29 cellular contexts compared by ENCODE assay signal in genomic region chr11:44674809-44675208, GRCh38.
"Had no signal": no experiment of that assay in that cellular context is flagged by ENCODE, and none has a peak within 500 bp of the region (broad histone marks: within the 10 kb centered on the region; RNA-seq: fewer than 3 reads in every experiment).

No MANE protein-coding gene starts in this region.

- H3K9ac ChIP-seq: KMS-11 had no signal

- H3K27me3 Mint-ChIP-seq: activated naive CD8-positive, alpha-beta T cell treated with anti-CD3 and anti-CD28 coated beads, Interleukin-2, amount 10 ng/mL, durations not matched to agents 7 days and 5 days; T-cell had no signal

- H3K4me3 ChIP-seq: breast epithelium, SK-N-MC had no signal

- H3K4me1 ChIP-seq: breast epithelium had no signal

- ATAC-seq: Panc1, Right ventricle myocardium inferior, T-cell had no signal

- H3K9me3 Mint-ChIP-seq: activated naive CD4-positive, alpha-beta T cell treated with anti-CD3 and anti-CD28 coated beads for 36 hours; activated naive CD8-positive, alpha-beta T cell treated with anti-CD3 and anti-CD28 coated beads, Interleukin-2, amount 10 ng/mL, durations not matched to agents 7 days and 5 days had no signal

- H3K4me3 Mint-ChIP-seq: activated naive CD4-positive, alpha-beta T cell treated with anti-CD3 and anti-CD28 coated beads for 36 hours; activated naive CD8-positive, alpha-beta T cell treated with anti-CD3 and anti-CD28 coated beads, Interleukin-2, amount 10 ng/mL, durations not matched to agents 7 days and 5 days; IgD-negative memory B cell; T-cell had no signal

- H3K27ac Mint-ChIP-seq: activated naive CD4-positive, alpha-beta T cell treated with anti-CD3 and anti-CD28 coated beads for 36 hours; activated naive CD8-positive, alpha-beta T cell treated with anti-CD3 and anti-CD28 coated beads, Interleukin-2, amount 10 ng/mL, durations not matched to agents 7 days and 5 days; IgD-negative memory B cell had no signal

- H3K4me2 ChIP-seq: KMS-11 had no signal

- DNase-seq: activated CD4-positive, alpha-beta T cell treated with anti-CD3 and anti-CD28 coated beads for 48 hours; activated CD4-positive, alpha-beta T cell treated with anti-CD3 and anti-CD28 coated beads, Interleukin-2, amount 50 U/mL, for 48 hours; activated CD4-positive, CD25-positive, alpha-beta regulatory T cell; activated effector memory CD4-positive, alpha-beta T cell treated with Interleukin-2 at 50 U/mL for 16 hours; activated naive CD4-positive, alpha-beta T cell treated with anti-CD3 and anti-CD28 coated beads for 36 hours; activated naive CD8-positive, alpha-beta T cell treated with anti-CD3 and anti-CD28 coated beads, Interleukin-2, amount 10 ng/mL, durations not matched to agents 7 days and 5 days; activated T-cell treated with anti-CD3 and anti-CD28 coated beads for 4 hours; aorta; central memory CD4-positive, alpha-beta T cell; MM.1S; NCI-H1105; NCI-H1436; NCI-H1694 treated with DMSO at 0.1 percent for 48 hours; NCI-H2029 treated with DMSO at 0.1 percent for 48 hours; NCI-H345; NCI-H510A; NCI-H526 treated with DMSO at 0.1 percent for 48 hours; NCI-H82; NK-92 treated with Interleukin-12 subunit alpha and Interleukin-12 subunit beta, amount 100 ng/mL, for 24 hours; OCI-M1; RPMI8226; T-cell had no signal

- H3K36me3 Mint-ChIP-seq: activated naive CD8-positive, alpha-beta T cell treated with anti-CD3 and anti-CD28 coated beads, Interleukin-2, amount 10 ng/mL, durations not matched to agents 7 days and 5 days had no signal

- H3K36me3 ChIP-seq: breast epithelium had no signal

- H3K27ac ChIP-seq: breast epithelium, KMS-11, SK-N-MC, VCaP had no signal

- H3K27me3 ChIP-seq: breast epithelium had no signal
